25 cellular contexts compared by ENCODE assay signal in genomic region chr4:119906277-119906676, GRCh38.
DNase-seq lines count a peak whose midpoint lies in the region; ATAC-seq, FAIRE-seq and TF ChIP-seq lines count a peak whose summit lies in the region.
"Had no signal": no experiment of that assay in that cellular context is flagged by ENCODE, and none has a peak within 500 bp of the region (broad histone marks: within the 10 kb centered on the region; RNA-seq: fewer than 3 reads in every experiment).

No MANE protein-coding gene starts in this region.

- H3K36me3 ChIP-seq in GM23338 (ENCODE audit: insufficient read depth) (no peaks in the 10 kb centered on the region), astrocyte (ENCODE audit: insufficient read depth, low read length) (no peaks in the 10 kb centered on the region), mesenchymal stem cell (ENCODE audit: control insufficient read depth in 1 of 2, insufficient read depth in 2 of 2, low read depth in 1 of 2, low read length in 2 of 2) (no peaks in the 10 kb centered on the region)
- H3K36me3 ChIP-seq: BE2C; BLaER1 treated with 17β-estradiol and CSF1 and Interleukin-3, amounts not matched to agents 10 nM and 100 nM had no signal

- H3K9ac ChIP-seq in astrocyte (ENCODE audit: low read length) (no peak overlapping the region), mesenchymal stem cell (ENCODE audit: low read length) (no peak overlapping the region)
- H3K9ac ChIP-seq: BLaER1 treated with 17β-estradiol and CSF1 and Interleukin-3, amounts not matched to agents 10 nM and 100 nM had no signal

- no peak overlapping the region for H3K27ac ChIP-seq in GM23338 (ENCODE audit: low read depth)
- H3K27ac ChIP-seq in astrocyte (ENCODE audit: low read depth, low read length): no peak overlapping the region
- no peak overlapping the region for H3K27ac ChIP-seq in mesenchymal stem cell (ENCODE audit: low read length, poor library complexity, severe bottlenecking)
- H3K27ac ChIP-seq: A549; BLaER1 treated with 17β-estradiol and CSF1 and Interleukin-3, amounts not matched to agents 10 nM and 100 nM had no signal

- H2BK12ac ChIP-seq in mesenchymal stem cell (ENCODE audit: low read length in 2 of 2): no peak overlapping the region

- FAIRE-seq in astrocyte (lab: Jason Lieb, UNC) (no peak), D721Med (lab: Jason Lieb, UNC) (no peak)
- FAIRE-seq: A549, GM12891, GM18507, H1 had no signal

- H4K20me1 ChIP-seq in GM23338 (replicated peaks; ENCODE audit: insufficient read depth): no peaks in the 10 kb centered on the region
- H4K20me1 ChIP-seq in astrocyte (ENCODE audit: insufficient read depth, low read length): no peaks in the 10 kb centered on the region
- H4K20me1 ChIP-seq: BLaER1 treated with 17β-estradiol and CSF1 and Interleukin-3, amounts not matched to agents 10 nM and 100 nM had no signal

- H4K91ac ChIP-seq in mesenchymal stem cell (ENCODE audit: low read length): no peak overlapping the region

- H3K27me3 Mint-ChIP-seq in GM23338 (ENCODE audit: insufficient read depth, low read depth, poor library complexity): no peaks in the 10 kb centered on the region
- no peaks in the 10 kb centered on the region for H3K27me3 Mint-ChIP-seq in astrocyte (ENCODE audit: low read depth, unreplicated experiment)
- H3K27me3 Mint-ChIP-seq in stimulated activated memory B cell treated with anti-CD40 and anti-IgM and Interleukin-4, amounts not matched to agents 10 μg/mL and 1 μg/mL and 100 μg/mL, for 72 hours: no peaks in the 10 kb centered on the region
- H3K27me3 Mint-ChIP-seq: CD4-positive, alpha-beta T cell; CD8-positive, alpha-beta memory T cell had no signal

- no peaks in the 10 kb centered on the region for H3F3A ChIP-seq in GM23338 (replicated peaks; ENCODE audit: low read depth)

- no peak overlapping the region for H3K4ac ChIP-seq in mesenchymal stem cell (ENCODE audit: low read depth in 1 of 2, low read length in 2 of 2)

- H3K4me2 ChIP-seq in GM23338 (no peak overlapping the region), astrocyte (ENCODE audit: low read length) (no peak overlapping the region), mesenchymal stem cell (ENCODE audit: low read length, poor library complexity, severe bottlenecking) (no peak overlapping the region)
- H3K4me2 ChIP-seq: A549; BLaER1 treated with 17β-estradiol and CSF1 and Interleukin-3, amounts not matched to agents 10 nM and 100 nM had no signal

- no peak overlapping the region for H2BK15ac ChIP-seq in mesenchymal stem cell (ENCODE audit: low read depth, poor library complexity, severe bottlenecking)

- 94% methylated on average over 3 of the region's 6 CpGs for WGBS in mesenchymal stem cell

- H4K8ac ChIP-seq in mesenchymal stem cell (ENCODE audit: low read length): no peak overlapping the region

- H3K79me2 ChIP-seq in GM23338 (replicated peaks; ENCODE audit: insufficient read depth): no peaks in the 10 kb centered on the region
- no peaks in the 10 kb centered on the region for H3K79me2 ChIP-seq in astrocyte (ENCODE audit: insufficient read depth, low read length)

- H3K4me3 ChIP-seq in GM23338 (no peak overlapping the region), astrocyte (ENCODE audit: insufficient read depth, low read depth, low read length) (no peak overlapping the region), mesenchymal stem cell (ENCODE audit: insufficient read depth in 1 of 2, low read depth in 1 of 2, low read length in 2 of 2) (no peak overlapping the region)
- H3K4me3 ChIP-seq: A549; BLaER1 treated with 17β-estradiol and CSF1 and Interleukin-3, amounts not matched to agents 10 nM and 100 nM had no signal

- H3K36me3 Mint-ChIP-seq in GM23338 (ENCODE audit: low read depth) (0 out of 3 replicates have a peak, but pooled peaks cover 7% of the 10 kb centered on the region), astrocyte (ENCODE audit: low read depth, unreplicated experiment) (no peaks in the 10 kb centered on the region)
- H3K36me3 Mint-ChIP-seq in stimulated activated memory B cell treated with anti-CD40 and anti-IgM and Interleukin-4, amounts not matched to agents 10 μg/mL and 1 μg/mL and 100 μg/mL, for 72 hours: no peaks in the 10 kb centered on the region
- H3K36me3 Mint-ChIP-seq: CD14-positive monocyte; CD8-positive, alpha-beta memory T cell had no signal

- H3K9me3 Mint-ChIP-seq in GM23338 (peaks cover 15% of the 10 kb centered on the region), astrocyte (ENCODE audit: unreplicated experiment) (no peaks in the 10 kb centered on the region)
- H3K9me3 Mint-ChIP-seq in stimulated activated memory B cell treated with anti-CD40 and anti-IgM and Interleukin-4, amounts not matched to agents 10 μg/mL and 1 μg/mL and 100 μg/mL, for 72 hours: peaks cover 3% of the 10 kb centered on the region

- H3K79me1 ChIP-seq in mesenchymal stem cell (replicated peaks; ENCODE audit: low read length, poor library complexity, severe bottlenecking): no peaks in the 10 kb centered on the region

- H3K9me3 ChIP-seq in astrocyte (ENCODE audit: insufficient read depth, low read depth, low read length) (no peaks in the 10 kb centered on the region), mesenchymal stem cell (ENCODE audit: control insufficient read depth, low read length) (no peaks in the 10 kb centered on the region)
- H3K9me3 ChIP-seq: A549, BE2C had no signal

- H3K4me1 ChIP-seq in GM23338 (ENCODE audit: insufficient read depth) (no peaks in the 10 kb centered on the region), astrocyte (ENCODE audit: insufficient read depth, low read length) (no peaks in the 10 kb centered on the region), mesenchymal stem cell (ENCODE audit: control insufficient read depth, insufficient read depth, low read depth, low read length) (no peaks in the 10 kb centered on the region)
- H3K4me1 ChIP-seq: A549; BE2C; BLaER1 treated with 17β-estradiol and CSF1 and Interleukin-3, amounts not matched to agents 10 nM and 100 nM had no signal

- H2BK5ac ChIP-seq in mesenchymal stem cell (ENCODE audit: low read depth, low read length, poor library complexity, severe bottlenecking): no peak overlapping the region

- no peak overlapping the region for H3K18ac ChIP-seq in mesenchymal stem cell (ENCODE audit: low read depth in 1 of 2, low read length in 2 of 2)

- peaks cover 5% of the 10 kb centered on the region; the same call in 1 of the 2 replicates for H3K9me2 ChIP-seq in GM23338 (ENCODE audit: insufficient read depth)

- H2AK5ac ChIP-seq in mesenchymal stem cell (ENCODE audit: low read length, severe bottlenecking): no peak overlapping the region

- H2AFZ ChIP-seq in GM23338 (no peak overlapping the region), astrocyte (ENCODE audit: low read depth, low read length) (peak overlapping the region; percentile 47), mesenchymal stem cell (ENCODE audit: low read depth, low read length) (peak overlapping the region; percentile 51)

- no peaks in the 10 kb centered on the region for H3K4me1 Mint-ChIP-seq in GM23338
- H3K4me1 Mint-ChIP-seq in astrocyte (ENCODE audit: low read depth, unreplicated experiment): no peaks in the 10 kb centered on the region
- H3K4me1 Mint-ChIP-seq in stimulated activated memory B cell treated with anti-CD40 and anti-IgM and Interleukin-4, amounts not matched to agents 10 μg/mL and 1 μg/mL and 100 μg/mL, for 72 hours: no peaks in the 10 kb centered on the region
- H3K4me1 Mint-ChIP-seq: CD14-positive monocyte; CD8-positive, alpha-beta memory T cell had no signal

- peak; percentile 0 for DNase-seq in Daoy (ENCODE audit: low read depth)
- peak; percentile 25 for DNase-seq in GM23338 (ENCODE audit: low spot score)
- no peak for DNase-seq in astrocyte (ENCODE audit: low read depth)
- DNase-seq in mesenchymal stem cell: no peak
- DNase-seq in NCI-H446 treated with DMSO at 0.1 percent for 48 hours (lab: John Stamatoyannopoulos, UW): no peak
- DNase-seq in D721Med (ENCODE audit: insufficient read length, low spot score): no peak
- DNase-seq: 8988T; ACHN; AML-193; BE2C; CD4-positive, alpha-beta T cell; CD8-positive, alpha-beta memory T cell; DMS153; DND-41; EL; GF-D8; H7; HCEC 1CT had no signal

- H3K4me3 Mint-ChIP-seq in GM23338 (no peak overlapping the region), astrocyte (ENCODE audit: unreplicated experiment) (no peak overlapping the region)
- no peak overlapping the region for H3K4me3 Mint-ChIP-seq in stimulated activated memory B cell treated with anti-CD40 and anti-IgM and Interleukin-4, amounts not matched to agents 10 μg/mL and 1 μg/mL and 100 μg/mL, for 72 hours
- H3K4me3 Mint-ChIP-seq: CD14-positive monocyte; CD4-positive, alpha-beta T cell; CD8-positive, alpha-beta memory T cell had no signal

- H3K27ac Mint-ChIP-seq in GM23338 (no peak overlapping the region), astrocyte (ENCODE audit: unreplicated experiment) (no peak overlapping the region)
- no peak overlapping the region for H3K27ac Mint-ChIP-seq in stimulated activated memory B cell treated with anti-CD40 and anti-IgM and Interleukin-4, amounts not matched to agents 10 μg/mL and 1 μg/mL and 100 μg/mL, for 72 hours
- H3K27ac Mint-ChIP-seq: CD14-positive monocyte; CD4-positive, alpha-beta T cell; CD8-positive, alpha-beta memory T cell had no signal

- peak; percentile 55 for ATAC-seq in GM23338
- no peak for ATAC-seq in stimulated activated memory B cell treated with anti-CD40 and anti-IgM and Interleukin-4, amounts not matched to agents 10 μg/mL and 1 μg/mL and 100 μg/mL, for 72 hours
- ATAC-seq: A549 had no signal

- TF ChIP-seq CTCF in GM23338 (conservative IDR thresholded peaks at IDR 0.05; ENCODE audit: low read depth in 2 of 2) (no peak), astrocyte (IDR thresholded peaks at IDR 0.05; ENCODE audit: insufficient read depth, low read depth, low read length) (no peak), D721Med (IDR thresholded peaks at IDR 0.05; ENCODE audit: insufficient read depth, missing control alignments) (no peak)

- no peak overlapping the region for H3K14ac ChIP-seq in mesenchymal stem cell (ENCODE audit: low read length in 2 of 2)

- H3K27me3 ChIP-seq in GM23338 (ENCODE audit: insufficient read depth) (no peaks in the 10 kb centered on the region), astrocyte (ENCODE audit: insufficient read depth, low read length) (no peaks in the 10 kb centered on the region), mesenchymal stem cell (ENCODE audit: control insufficient read depth in 1 of 2, insufficient read depth in 1 of 2, low read length in 2 of 2) (no peaks in the 10 kb centered on the region)
- H3K27me3 ChIP-seq: BE2C; BLaER1 treated with 17β-estradiol and CSF1 and Interleukin-3, amounts not matched to agents 10 nM and 100 nM had no signal

- no peak overlapping the region for H2BK120ac ChIP-seq in mesenchymal stem cell (ENCODE audit: low read depth, low read length)

- no peak overlapping the region for H3K23ac ChIP-seq in mesenchymal stem cell (ENCODE audit: low read length in 2 of 2)

TF ChIP-seq in GM23338, 12 proteins besides CTCF, POLR2A, EP300 and RAD21 (continues in another document):
- TF ChIP-seq ZNF114 (CRISPR knock-in tag; IDR thresholded peaks at IDR 0.05) (no peak), EZH2 (IDR thresholded peaks at IDR 0.05; ENCODE audit: low read depth, unreplicated experiment) (no peak), POLR2AphosphoS5 (IDR thresholded peaks at IDR 0.05; ENCODE audit: low read depth) (no peak), JUNB (IDR thresholded peaks at IDR 0.05; ENCODE audit: unreplicated experiment) (no peak), STAT1 (IDR thresholded peaks at IDR 0.05; ENCODE audit: unreplicated experiment) (no peak), CREB1 (CRISPR knock-in tag; IDR thresholded peaks at IDR 0.05; ENCODE audit: low read depth) (no peak)

Comparison
In these comparisons a context has a peak if more than half of its experiments do, and no peak if none do; other contexts are left out.
1. DNase-seq: peak in Daoy (single experiment) and GM23338 (single experiment); none in astrocyte (single experiment), mesenchymal stem cell (single experiment), NCI-H446 treated with DMSO at 0.1 percent for 48 hours (single experiment) and D721Med (single experiment).